In the genomic region with DNA sequence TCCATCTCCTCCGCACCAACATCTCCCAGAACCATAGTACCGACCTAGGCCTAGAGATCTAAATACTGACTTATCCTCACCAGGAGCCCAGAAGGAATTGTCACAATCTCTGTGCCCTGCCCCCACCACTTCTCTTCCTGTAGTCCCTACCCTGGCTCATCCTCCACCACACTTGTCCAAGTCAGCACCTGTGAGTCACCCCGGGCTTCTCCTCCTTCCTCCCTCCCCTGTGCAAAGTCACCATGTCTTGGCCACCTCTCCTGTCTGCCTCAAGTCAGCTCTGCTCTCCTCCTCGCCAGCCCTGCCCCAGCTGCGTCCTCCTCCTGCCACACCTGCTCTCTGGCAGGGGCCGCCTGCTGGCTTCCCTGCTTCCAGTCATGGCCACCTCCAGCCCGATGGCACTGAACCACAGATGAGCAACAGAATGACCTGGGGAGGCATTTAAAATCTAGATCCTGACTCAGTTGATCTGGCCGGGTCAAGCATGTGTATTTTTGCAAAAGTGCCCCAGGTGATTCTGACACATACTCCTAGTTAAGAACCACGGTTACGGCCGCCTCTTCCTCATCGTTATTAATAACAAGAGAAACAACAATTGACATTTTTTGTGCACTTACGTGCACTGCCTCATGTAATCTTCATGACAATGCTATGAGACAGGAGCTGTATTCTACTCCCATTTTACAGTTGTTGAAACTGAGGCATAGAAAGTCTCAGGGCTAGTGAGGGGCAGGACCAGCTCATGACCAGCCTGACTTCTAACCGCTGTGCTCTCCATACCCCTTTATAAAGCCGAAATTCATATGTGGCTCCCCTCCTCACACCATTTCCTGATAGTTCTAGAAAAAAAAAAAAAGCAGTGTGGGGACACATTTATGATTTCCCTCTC, we compare ENCODE assay signal across 9 cellular contexts. TPM values are rescaled to one million over a fixed set of nuclear protein-coding genes. Genes with fewer than 3 reads are reported as not detected.
DNase-seq lines count a peak whose midpoint lies in the region; ATAC-seq and TF ChIP-seq lines count a peak whose summit lies in the region.
"Had no signal": no experiment of that assay in that cellular context is flagged by ENCODE, and none has a peak within 500 bp of the region (broad histone marks: within the 10 kb centered on the region; RNA-seq: fewer than 3 reads in every experiment).

No MANE protein-coding gene starts in this region.

- no peaks in the 10 kb centered on the region for H3K9me3 ChIP-seq in GM23248 (ENCODE audit: low read depth)
- H3K9me3 ChIP-seq: ovary had no signal

- H3K4me2 ChIP-seq in GM23248 (ENCODE audit: unreplicated experiment), result peak overlapping the region; percentile 16

- H3K4me3 ChIP-seq in GM23248 (no peak overlapping the region), epithelial cell of esophagus (ENCODE audit: low read length) (no peak overlapping the region)
- H3K4me3 ChIP-seq: ovary had no signal

- H3K36me3 ChIP-seq in GM23248 (ENCODE audit: low read depth), result no peaks in the 10 kb centered on the region
- H3K36me3 ChIP-seq: ovary had no signal

- no peaks in the 10 kb centered on the region for H3K79me2 ChIP-seq in GM23248 (ENCODE audit: insufficient read depth)

- 77 to 82% methylated on average over 15 of the region's 15 CpGs for WGBS in GM23248 (ENCODE audit: low coverage in 1 of 2, low lambda C conversion rate in 2 of 2, missing lambda C conversion rate in 2 of 2), 2 experiments

- peaks cover 8% of the 10 kb centered on the region for H3K4me1 ChIP-seq in GM23248 (ENCODE audit: insufficient read depth)

- H4K20me1 ChIP-seq in GM23248 (ENCODE audit: insufficient read depth), result no peaks in the 10 kb centered on the region

- H3K27ac ChIP-seq in GM23248, result no peak overlapping the region
- H3K27ac ChIP-seq: ovary had no signal

- peak; percentile 3 for TF ChIP-seq CTCF in epithelial cell of esophagus (IDR thresholded peaks at IDR 0.05; ENCODE audit: insufficient read depth, low read depth, low read length, missing control alignments)

- DNase-seq in GM23248, result peak; percentile 88
- DNase-seq in NCI-H460 (ENCODE audit: extremely low read depth, low read depth), result peak; percentile 13
- DNase-seq in epithelial cell of esophagus (ENCODE audit: low read depth), result peak; percentile 99
- DNase-seq in pons (ENCODE audit: low spot score), result peak; percentile 15
- no peak for DNase-seq in 8988T
- no peak for DNase-seq in NCI-H2227 treated with DMSO at 0.1 percent for 48 hours (lab: John Stamatoyannopoulos, UW)

- no peaks in the 10 kb centered on the region for H3K27me3 ChIP-seq in GM23248 (replicated peaks; ENCODE audit: insufficient read depth)
- H3K27me3 ChIP-seq: ovary had no signal

- peaks cover 32% of the 10 kb centered on the region for H3K36me3 Mint-ChIP-seq in stimulated activated memory B cell treated with anti-CD40 and anti-IgM and Interleukin-4, amounts not matched to agents 10 μg/mL and 1 μg/mL and 100 μg/mL, for 72 hours

- no peaks in the 10 kb centered on the region for H3K27me3 Mint-ChIP-seq in stimulated activated memory B cell treated with anti-CD40 and anti-IgM and Interleukin-4, amounts not matched to agents 10 μg/mL and 1 μg/mL and 100 μg/mL, for 72 hours

- H3K27ac Mint-ChIP-seq in stimulated activated memory B cell treated with anti-CD40 and anti-IgM and Interleukin-4, amounts not matched to agents 10 μg/mL and 1 μg/mL and 100 μg/mL, for 72 hours, result no peak overlapping the region

- H3K4me1 Mint-ChIP-seq in stimulated activated memory B cell treated with anti-CD40 and anti-IgM and Interleukin-4, amounts not matched to agents 10 μg/mL and 1 μg/mL and 100 μg/mL, for 72 hours, result peaks cover 11% of the 10 kb centered on the region

- no peaks in the 10 kb centered on the region for H3K9me3 Mint-ChIP-seq in stimulated activated memory B cell treated with anti-CD40 and anti-IgM and Interleukin-4, amounts not matched to agents 10 μg/mL and 1 μg/mL and 100 μg/mL, for 72 hours

- H2AFZ ChIP-seq in GM23248, result peak overlapping the region; percentile 12; the same call in 1 of the 2 replicates

- H3K9ac ChIP-seq in GM23248, result no peak overlapping the region

- no peaks in the 10 kb centered on the region for H3F3A ChIP-seq in GM23248 (ENCODE audit: insufficient read depth)

- in situ Hi-C loops in GM23248 (cut with MboI), result no loop called here

- H3K9me2 ChIP-seq in GM23248 (ENCODE audit: insufficient read depth), result no peaks in the 10 kb centered on the region

- no peak overlapping the region for H3K4me3 Mint-ChIP-seq in stimulated activated memory B cell treated with anti-CD40 and anti-IgM and Interleukin-4, amounts not matched to agents 10 μg/mL and 1 μg/mL and 100 μg/mL, for 72 hours

- no peak for ATAC-seq in HG02870 (IDR thresholded peaks at IDR 0.05; ENCODE audit: unreplicated experiment)
- no peak for ATAC-seq in stimulated activated memory B cell treated with anti-CD40 and anti-IgM and Interleukin-4, amounts not matched to agents 10 μg/mL and 1 μg/mL and 100 μg/mL, for 72 hours

RNA-seq across cellular contexts. Expression of a gene that starts 36.1 kb away (rescaled TPM):
- under 0.01 and 0.86 TPM in 2 replicates for total RNA-seq in GM23248 (2014; rRNA removed; shearing (Covaris generic))
- polyA plus RNA-seq in GM23248 (2016; fragmentation: Nextera tagmentation; extraction: Ambion mirVana), result 0.19 and 0.24 TPM in 2 replicates
- total RNA-seq in NCI-H460 (2014; rRNA removed; shearing (Covaris generic)), result 0.12 TPM in 1 of 2 replicates, not detected in the other
- 0.64 and 1.7 TPM in 2 replicates for polyA plus RNA-seq in NCI-H460 (2014; cell fraction: nucleus; rRNA removed)

Comparison
In these comparisons a context has a peak if more than half of its experiments do, and no peak if none do; other contexts are left out.
1. DNase-seq: peak in GM23248 (single experiment), NCI-H460 (single experiment), epithelial cell of esophagus (single experiment) and pons (single experiment); none in 8988T (single experiment) and NCI-H2227 treated with DMSO at 0.1 percent for 48 hours (single experiment).